ENCODE assay signal across 2 cellular contexts in the genomic region with DNA sequence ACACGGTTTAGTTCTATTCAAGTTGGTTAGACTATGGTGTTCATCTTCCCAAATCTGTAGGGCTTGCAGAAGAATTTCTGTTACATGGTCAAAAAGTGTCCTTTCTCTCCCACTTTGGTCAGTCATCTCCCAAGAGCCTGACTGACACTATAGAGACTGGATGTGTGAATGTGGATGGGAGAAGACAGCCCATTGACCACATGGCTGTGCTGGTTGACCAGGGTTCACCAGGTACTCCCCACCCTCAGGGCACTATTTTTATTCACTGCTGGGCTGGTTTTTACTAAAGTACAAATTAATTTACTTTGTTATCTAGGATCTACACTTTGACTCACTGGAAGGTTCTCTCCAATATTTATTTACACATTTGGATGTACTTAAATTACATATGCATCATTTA.
TF ChIP-seq lines count a peak whose summit lies in the region.

No MANE protein-coding gene starts in this region.

TF ChIP-seq in GM23338, 12 proteins besides CTCF, POLR2A, EP300 and RAD21 (continues in another document):
- TF ChIP-seq JUNB (IDR thresholded peaks at IDR 0.05; ENCODE audit: unreplicated experiment) (no peak), REST (IDR thresholded peaks at IDR 0.05; ENCODE audit: unreplicated experiment) (no peak), ZNF114 (CRISPR knock-in tag; IDR thresholded peaks at IDR 0.05) (no peak), NANOG (IDR thresholded peaks at IDR 0.05; ENCODE audit: borderline replicate concordance) (no peak), CREB1 (CRISPR knock-in tag; IDR thresholded peaks at IDR 0.05; ENCODE audit: low read depth) (no peak), ZNF331 (CRISPR knock-in tag; IDR thresholded peaks at IDR 0.05; ENCODE audit: low read depth) (no peak), EZH2 (IDR thresholded peaks at IDR 0.05; ENCODE audit: low read depth, unreplicated experiment) (no peak), EZH2phosphoT487 (IDR thresholded peaks at IDR 0.05; ENCODE audit: unreplicated experiment) (no peak)
- TF ChIP-seq, protein P1, sequence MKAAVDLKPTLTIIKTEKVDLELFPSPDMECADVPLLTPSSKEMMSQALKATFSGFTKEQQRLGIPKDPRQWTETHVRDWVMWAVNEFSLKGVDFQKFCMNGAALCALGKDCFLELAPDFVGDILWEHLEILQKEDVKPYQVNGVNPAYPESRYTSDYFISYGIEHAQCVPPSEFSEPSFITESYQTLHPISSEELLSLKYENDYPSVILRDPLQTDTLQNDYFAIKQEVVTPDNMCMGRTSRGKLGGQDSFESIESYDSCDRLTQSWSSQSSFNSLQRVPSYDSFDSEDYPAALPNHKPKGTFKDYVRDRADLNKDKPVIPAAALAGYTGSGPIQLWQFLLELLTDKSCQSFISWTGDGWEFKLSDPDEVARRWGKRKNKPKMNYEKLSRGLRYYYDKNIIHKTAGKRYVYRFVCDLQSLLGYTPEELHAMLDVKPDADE (IDR thresholded peaks at IDR 0.05), result no peak
- TF ChIP-seq, protein P2, sequence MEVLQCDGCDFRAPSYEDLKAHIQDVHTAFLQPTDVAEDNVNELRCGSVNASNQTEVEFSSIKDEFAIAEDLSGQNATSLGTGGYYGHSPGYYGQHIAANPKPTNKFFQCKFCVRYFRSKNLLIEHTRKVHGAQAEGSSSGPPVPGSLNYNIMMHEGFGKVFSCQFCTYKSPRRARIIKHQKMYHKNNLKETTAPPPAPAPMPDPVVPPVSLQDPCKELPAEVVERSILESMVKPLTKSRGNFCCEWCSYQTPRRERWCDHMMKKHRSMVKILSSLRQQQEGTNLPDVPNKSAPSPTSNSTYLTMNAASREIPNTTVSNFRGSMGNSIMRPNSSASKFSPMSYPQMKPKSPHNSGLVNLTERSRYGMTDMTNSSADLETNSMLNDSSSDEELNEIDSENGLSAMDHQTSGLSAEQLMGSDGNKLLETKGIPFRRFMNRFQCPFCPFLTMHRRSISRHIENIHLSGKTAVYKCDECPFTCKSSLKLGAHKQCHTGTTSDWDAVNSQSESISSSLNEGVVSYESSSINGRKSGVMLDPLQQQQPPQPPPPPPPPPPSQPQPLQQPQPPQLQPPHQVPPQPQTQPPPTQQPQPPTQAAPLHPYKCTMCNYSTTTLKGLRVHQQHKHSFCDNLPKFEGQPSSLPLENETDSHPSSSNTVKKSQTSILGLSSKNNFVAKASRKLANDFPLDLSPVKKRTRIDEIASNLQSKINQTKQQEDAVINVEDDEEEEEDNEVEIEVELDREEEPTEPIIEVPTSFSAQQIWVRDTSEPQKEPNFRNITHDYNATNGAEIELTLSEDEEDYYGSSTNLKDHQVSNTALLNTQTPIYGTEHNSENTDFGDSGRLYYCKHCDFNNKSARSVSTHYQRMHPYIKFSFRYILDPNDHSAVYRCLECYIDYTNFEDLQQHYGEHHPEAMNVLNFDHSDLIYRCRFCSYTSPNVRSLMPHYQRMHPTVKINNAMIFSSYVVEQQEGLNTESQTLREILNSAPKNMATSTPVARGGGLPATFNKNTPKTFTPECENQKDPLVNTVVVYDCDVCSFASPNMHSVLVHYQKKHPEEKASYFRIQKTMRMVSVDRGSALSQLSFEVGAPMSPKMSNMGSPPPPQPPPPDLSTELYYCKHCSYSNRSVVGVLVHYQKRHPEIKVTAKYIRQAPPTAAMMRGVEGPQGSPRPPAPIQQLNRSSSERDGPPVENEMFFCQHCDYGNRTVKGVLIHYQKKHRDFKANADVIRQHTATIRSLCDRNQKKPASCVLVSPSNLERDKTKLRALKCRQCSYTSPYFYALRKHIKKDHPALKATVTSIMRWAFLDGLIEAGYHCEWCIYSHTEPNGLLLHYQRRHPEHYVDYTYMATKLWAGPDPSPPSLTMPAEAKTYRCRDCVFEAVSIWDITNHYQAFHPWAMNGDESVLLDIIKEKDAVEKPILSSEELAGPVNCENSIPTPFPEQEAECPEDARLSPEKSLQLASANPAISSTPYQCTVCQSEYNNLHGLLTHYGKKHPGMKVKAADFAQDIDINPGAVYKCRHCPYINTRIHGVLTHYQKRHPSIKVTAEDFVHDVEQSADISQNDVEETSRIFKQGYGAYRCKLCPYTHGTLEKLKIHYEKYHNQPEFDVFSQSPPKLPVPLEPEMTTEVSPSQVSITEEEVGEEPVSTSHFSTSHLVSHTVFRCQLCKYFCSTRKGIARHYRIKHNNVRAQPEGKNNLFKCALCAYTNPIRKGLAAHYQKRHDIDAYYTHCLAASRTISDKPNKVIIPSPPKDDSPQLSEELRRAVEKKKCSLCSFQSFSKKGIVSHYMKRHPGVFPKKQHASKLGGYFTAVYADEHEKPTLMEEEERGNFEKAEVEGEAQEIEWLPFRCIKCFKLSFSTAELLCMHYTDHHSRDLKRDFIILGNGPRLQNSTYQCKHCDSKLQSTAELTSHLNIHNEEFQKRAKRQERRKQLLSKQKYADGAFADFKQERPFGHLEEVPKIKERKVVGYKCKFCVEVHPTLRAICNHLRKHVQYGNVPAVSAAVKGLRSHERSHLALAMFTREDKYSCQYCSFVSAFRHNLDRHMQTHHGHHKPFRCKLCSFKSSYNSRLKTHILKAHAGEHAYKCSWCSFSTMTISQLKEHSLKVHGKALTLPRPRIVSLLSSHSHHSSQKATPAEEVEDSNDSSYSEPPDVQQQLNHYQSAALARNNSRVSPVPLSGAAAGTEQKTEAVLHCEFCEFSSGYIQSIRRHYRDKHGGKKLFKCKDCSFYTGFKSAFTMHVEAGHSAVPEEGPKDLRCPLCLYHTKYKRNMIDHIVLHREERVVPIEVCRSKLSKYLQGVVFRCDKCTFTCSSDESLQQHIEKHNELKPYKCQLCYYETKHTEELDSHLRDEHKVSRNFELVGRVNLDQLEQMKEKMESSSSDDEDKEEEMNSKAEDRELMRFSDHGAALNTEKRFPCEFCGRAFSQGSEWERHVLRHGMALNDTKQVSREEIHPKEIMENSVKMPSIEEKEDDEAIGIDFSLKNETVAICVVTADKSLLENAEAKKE (CRISPR knock-in tag; IDR thresholded peaks at IDR 0.05), result no peak

TF ChIP-seq in K562, 482 proteins besides CTCF, POLR2A, EP300 and RAD21:
- TF ChIP-seq ZNF586 (CRISPR knock-in tag; conservative IDR thresholded peaks at IDR 0.05) (no peak), ZNF764 (CRISPR knock-in tag; IDR thresholded peaks at IDR 0.05; ENCODE audit: low read depth) (no peak), FOSL1 (tag; conservative IDR thresholded peaks at IDR 0.05) (no peak), CBFB (CRISPR knock-in tag; IDR thresholded peaks at IDR 0.05) (no peak), ZNF311 (CRISPR knock-in tag; IDR thresholded peaks at IDR 0.05) (no peak), CBX2 (IDR thresholded peaks at IDR 0.05; ENCODE audit: insufficient read depth, low read length, poor library complexity, severe bottlenecking) (no peak), TFAM (CRISPR knock-in tag; conservative IDR thresholded peaks at IDR 0.05) (no peak), SMAD2 (IDR thresholded peaks at IDR 0.05; ENCODE audit: low read depth, low read length) (no peak), ZHX1 (conservative IDR thresholded peaks at IDR 0.05; ENCODE audit: low read length) (no peak), ZNF696 (CRISPR knock-in tag; conservative IDR thresholded peaks at IDR 0.05) (no peak), NFE2L1 (tag; IDR thresholded peaks at IDR 0.05; ENCODE audit: borderline replicate concordance, low read depth) (no peak), FOXP4 (CRISPR knock-in tag; IDR thresholded peaks at IDR 0.05; ENCODE audit: borderline replicate concordance) (no peak), SP2 (IDR thresholded peaks at IDR 0.05; ENCODE audit: extremely low read depth, low read depth, low read length, poor library complexity, severe bottlenecking) (no peak), HNRNPLL (IDR thresholded peaks at IDR 0.05; ENCODE audit: low read depth, low read length, poor library complexity, severe bottlenecking) (no peak), NFIX (CRISPR knock-in tag; IDR thresholded peaks at IDR 0.05; ENCODE audit: low read depth) (no peak)
